ENCODE assay signal across 9 cellular contexts in genomic region chr22:39242389-39242808, GRCh38. TPM values are rescaled to one million over a fixed set of nuclear protein-coding genes. Genes with fewer than 3 reads are reported as not detected.
DNase-seq lines count a peak whose midpoint lies in the region; ATAC-seq and TF ChIP-seq lines count a peak whose summit lies in the region.
"Had no signal": no experiment of that assay in that cellular context is flagged by ENCODE, and none has a peak within 500 bp of the region (broad histone marks: within the 10 kb centered on the region; RNA-seq: fewer than 3 reads in every experiment).

No MANE protein-coding gene starts in this region.

- BruUV-seq in Panc1 (replicated peaks; lab: Mats Ljungman, UMichigan): no TSS peak

- no peak overlapping the region for H3K23ac ChIP-seq in trophoblast cell (ENCODE audit: low read length)

- H3K9me3 ChIP-seq in CD4-positive, alpha-beta T cell (ENCODE audit: control insufficient read depth, low read length): no peaks in the 10 kb centered on the region
- H3K9me3 ChIP-seq in Panc1 (ENCODE audit: control insufficient read depth, insufficient read depth, low read depth, low read length) (no peaks in the 10 kb centered on the region), trophoblast cell (ENCODE audit: insufficient read depth, low read depth, low read length) (no peaks in the 10 kb centered on the region)

- peak overlapping the region; percentile 86 for H3K4me2 ChIP-seq in trophoblast cell (ENCODE audit: low read length)

- H3K27me3 ChIP-seq in CD4-positive, alpha-beta T cell (ENCODE audit: control insufficient read depth, insufficient read depth, low read length): peaks cover 5% of the 10 kb centered on the region
- H3K27me3 ChIP-seq in Panc1 (ENCODE audit: control insufficient read depth, insufficient read depth, low read length): no peaks in the 10 kb centered on the region
- no peaks in the 10 kb centered on the region for H3K27me3 ChIP-seq in trophoblast cell (ENCODE audit: insufficient read depth, low read length)

- H4K12ac ChIP-seq in trophoblast cell (ENCODE audit: low read depth, low read length): peak overlapping the region; percentile 35

- 0 out of 2 replicates have a peak, but pooled peaks cover 2% of the 10 kb centered on the region for H3K36me3 ChIP-seq in Panc1 (ENCODE audit: control insufficient read depth, insufficient read depth, low read length)
- H3K36me3 ChIP-seq in trophoblast cell (ENCODE audit: control insufficient read depth in 1 of 2, insufficient read depth in 2 of 2, low read length in 2 of 2): peaks cover 6 to 10% of the 10 kb centered on the region in 2 experiments

- no peak overlapping the region for H2AK5ac ChIP-seq in trophoblast cell (ENCODE audit: low read length)

- H2BK12ac ChIP-seq in trophoblast cell (ENCODE audit: low read length): no peak overlapping the region

- peak overlapping the region; percentile 41 for H4K8ac ChIP-seq in trophoblast cell (ENCODE audit: low read depth, low read length)

- peaks cover 31% of the 10 kb centered on the region for H3K79me2 ChIP-seq in trophoblast cell (ENCODE audit: control insufficient read depth, insufficient read depth, low read length, poor library complexity)

- peaks cover 57% of the 10 kb centered on the region for H3K79me1 ChIP-seq in trophoblast cell (ENCODE audit: low read length)

- H3K14ac ChIP-seq in trophoblast cell (ENCODE audit: low read length): peak overlapping the region; percentile 96

- H3K4me3 ChIP-seq in Panc1 (ENCODE audit: low read depth in 2 of 2, low read length in 2 of 2): peak overlapping the region; percentile 66 to 72
- H3K4me3 ChIP-seq in fibroblast of villous mesenchyme (ENCODE audit: low read depth, low read length): peak overlapping the region; percentile 63
- peak overlapping the region; percentile 85 for H3K4me3 ChIP-seq in trophoblast cell (ENCODE audit: low read depth, low read length)

- TF ChIP-seq CTCF in CD4-positive, alpha-beta T cell (IDR thresholded peaks at IDR 0.05): no peak
- TF ChIP-seq CTCF in Panc1 (IDR thresholded peaks at IDR 0.05) (no peak), fibroblast of villous mesenchyme (IDR thresholded peaks at IDR 0.05; ENCODE audit: insufficient read depth, low read depth, low read length) (no peak)

- H4K91ac ChIP-seq in trophoblast cell (ENCODE audit: low read depth, low read length): peak overlapping the region; percentile 97

- peak overlapping the region; percentile 43 for H2BK5ac ChIP-seq in trophoblast cell (ENCODE audit: low read depth, low read length, poor library complexity)

- H3K27ac ChIP-seq in CD4-positive, alpha-beta T cell (ENCODE audit: low read depth, low read length): peak overlapping the region; percentile 29
- H3K27ac ChIP-seq in Panc1 (ENCODE audit: low read length) (peak overlapping the region; percentile 88; the same call in 1 of the 2 replicates), trophoblast cell (ENCODE audit: low read depth, low read length) (peak overlapping the region; percentile 84)

- no CpG with 5 or more reads among the region's 54 CpGs for WGBS in trophoblast cell (ENCODE audit: extremely low coverage, insufficient coverage, insufficient read length)

- ATAC-seq in CD4-positive, alpha-beta T cell (ENCODE audit: poor library complexity): no peak
- ATAC-seq in Panc1 (peak; percentile 3), HG03442 (IDR thresholded peaks at IDR 0.05; ENCODE audit: unreplicated experiment) (no peak)

- H3K36me3 Mint-ChIP-seq in CD4-positive, alpha-beta T cell (ENCODE audit: low read depth): peaks cover 17% of the 10 kb centered on the region
- H3K36me3 Mint-ChIP-seq: mesothelial cell of epicardium had no signal

- DNase-seq in CD4-positive, alpha-beta T cell: peak in 1 of 10 experiments; percentile 29
- DNase-seq in Panc1 (ENCODE audit: low read depth, low spot score): no peak
- no peak for DNase-seq in fibroblast of villous mesenchyme (ENCODE audit: low read depth)
- DNase-seq in trophoblast cell: no peak
- DNase-seq in SKM-1 treated with dmso at 0.1 percent for 144 hours (lab: John Stamatoyannopoulos, UW; ENCODE audit: unreplicated experiment): no peak
- DNase-seq in amniotic stem cell (lab: John Stamatoyannopoulos, UW): no peak
- no peak for DNase-seq in cerebellar nuclear complex (lab: John Stamatoyannopoulos, UW)

- in situ Hi-C loops in Panc1 (cut with HindIII; ENCODE audit: low pct_unique_long_range_greater_than_20kb, low sequenced_read_pairs): no loop called here

- H3K27me3 Mint-ChIP-seq in CD4-positive, alpha-beta T cell: peaks cover 11% of the 10 kb centered on the region

- H3K9me3 Mint-ChIP-seq in CD4-positive, alpha-beta T cell: no peaks in the 10 kb centered on the region
- H3K9me3 Mint-ChIP-seq: mesothelial cell of epicardium had no signal

- intact Hi-C loops in CD4-positive, alpha-beta T cell (cut with DNase I, micrococcal nuclease): loop anchor here (5.0 to 10.0 kb wide), 4 partner anchors 70 to 262 kb away; partner anchors contain the start of genes RPL3 (in 2 of the 2), CBX7 (in 1 of the 2) and MIEF1 (in 1 of the 2)
- intact Hi-C loops in Panc1 (cut with micrococcal nuclease; ENCODE audit: unreplicated experiment): no loop called here

- H2BK120ac ChIP-seq in trophoblast cell (ENCODE audit: insufficient read depth, low read length, poor library complexity): peak overlapping the region; percentile 92

- POLR2A ChIA-PET in CD4-positive, alpha-beta T cell (lab: Charles Lee): interaction anchor here (1.2 to 8.8 kb wide), 6 partner anchors 12 to 90 kb away, joined by 3 to 96 read pairs (median 16); partner anchors contain the start of genes CBX7 and RPL3
- POLR2A ChIA-PET in Panc1 (lab: Charles Lee): no interaction called here

- peak overlapping the region; percentile 61 for H3K18ac ChIP-seq in trophoblast cell (ENCODE audit: low read length)

- no peak overlapping the region for H2AFZ ChIP-seq in trophoblast cell (ENCODE audit: insufficient read depth, low read length, poor library complexity)

- peak overlapping the region; percentile 52 for H3K9ac ChIP-seq in trophoblast cell (ENCODE audit: low read length)

- peaks cover 42% of the 10 kb centered on the region for H3K4me1 ChIP-seq in Panc1 (ENCODE audit: control insufficient read depth, insufficient read depth, low read length)
- H3K4me1 ChIP-seq in trophoblast cell (ENCODE audit: control insufficient read depth in 1 of 2, insufficient read depth in 2 of 2, low read length in 2 of 2): peaks cover 27 to 33% of the 10 kb centered on the region in 2 experiments

- no peak overlapping the region for H3K4me3 Mint-ChIP-seq in CD4-positive, alpha-beta T cell

- peak overlapping the region; percentile 46 for H3K4ac ChIP-seq in trophoblast cell (ENCODE audit: low read depth, low read length)

- H3K4me1 Mint-ChIP-seq in CD4-positive, alpha-beta T cell (ENCODE audit: low read depth): peaks cover 55% of the 10 kb centered on the region

- peak overlapping the region; percentile 87 for H3K27ac Mint-ChIP-seq in CD4-positive, alpha-beta T cell

- CTCF ChIA-PET in CD4-positive, alpha-beta T cell (lab: Charles Lee): interaction anchor here (1.1 kb wide), 1 partner anchor 69 kb away, joined by 3 read pairs; no protein-coding TSS in a partner anchor
- CTCF ChIA-PET in Panc1 (lab: Charles Lee): no interaction called here

RNA-seq across cellular contexts. Expression of gene PDGFB, which starts 2.4 kb away (rescaled TPM):
- total RNA-seq in CD4-positive, alpha-beta T cell: under 1 TPM; 0.45 to 0.69 TPM
- total RNA-seq in Panc1 (2021; ENCODE audit: unreplicated experiment): 78.0 TPM
- 109 TPM for polyA plus RNA-seq in Panc1 (2012; ENCODE audit: insufficient read length)
- 7.7 and 11.7 TPM in 2 replicates for total RNA-seq in fibroblast of villous mesenchyme
- polyA plus RNA-seq in trophoblast cell (2013): 16.2 and 16.3 TPM in 2 replicates

Comparison
In these comparisons a context has a peak if more than half of its experiments do, and no peak if none do; other contexts are left out.
1. H3K27ac ChIP-seq: peak in every context shown above with its lines; median percentile 88 in Panc1; 84 in trophoblast cell; 29 in CD4-positive, alpha-beta T cell.